12 cellular contexts compared by ENCODE assay signal in the genomic region with DNA sequence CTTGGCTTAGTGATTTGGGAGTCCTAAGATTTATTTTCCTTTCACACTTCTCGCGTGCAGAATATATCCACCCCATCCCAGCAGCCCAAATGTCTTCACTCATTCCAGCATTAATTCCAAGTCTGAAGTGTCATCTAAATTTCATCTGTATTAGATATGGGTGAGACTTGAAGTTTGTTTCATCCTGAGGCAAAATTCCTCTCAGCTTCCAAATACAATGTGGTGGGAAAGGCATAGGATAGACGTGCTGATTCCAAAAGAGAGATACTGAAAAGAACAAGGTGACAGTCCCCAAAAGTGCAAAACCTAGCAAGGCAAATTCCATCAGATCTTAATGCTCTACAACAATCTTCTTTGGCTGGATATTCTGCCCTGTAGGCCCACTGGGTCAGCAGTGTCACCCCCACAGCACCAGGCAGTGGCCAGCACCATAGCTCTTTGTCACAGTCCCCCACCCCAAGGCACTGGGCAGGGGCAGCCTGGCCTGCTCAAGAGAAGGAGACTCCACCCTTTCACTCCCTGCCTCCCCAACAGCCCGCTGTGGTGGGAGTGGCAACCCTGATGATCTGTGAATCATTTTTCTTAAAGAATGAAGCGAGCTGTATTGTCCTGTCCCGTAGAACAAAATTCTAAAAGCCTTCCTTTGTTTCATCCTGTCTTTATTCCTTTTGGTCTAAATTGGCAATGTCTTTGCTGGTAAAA. TPM values are rescaled to one million over a fixed set of nuclear protein-coding genes. Genes with fewer than 3 reads are reported as not detected.
DNase-seq lines count a peak whose midpoint lies in the region; ATAC-seq, FAIRE-seq and TF ChIP-seq lines count a peak whose summit lies in the region.
"Had no signal": no experiment of that assay in that cellular context is flagged by ENCODE, and none has a peak within 500 bp of the region (broad histone marks: within the 10 kb centered on the region; RNA-seq: fewer than 3 reads in every experiment).

No MANE protein-coding gene starts in this region.

- H3K9ac ChIP-seq in astrocyte (ENCODE audit: low read length) (no peak overlapping the region), mesendoderm (ENCODE audit: low read length) (peak overlapping the region; percentile 47)

- H3K4ac ChIP-seq in mesendoderm (ENCODE audit: low read depth, low read length) = peak overlapping the region; percentile 66

- H3K23ac ChIP-seq in mesendoderm (ENCODE audit: low read length) = no peak overlapping the region

- H3K9me3 ChIP-seq in astrocyte (ENCODE audit: insufficient read depth, low read depth, low read length) = no peaks in the 10 kb centered on the region

- H3K18ac ChIP-seq in mesendoderm (ENCODE audit: low read length) = peak overlapping the region; percentile 57

- H3K4me3 Mint-ChIP-seq in IgD-negative memory B cell (peak overlapping the region in 2 of 4 donors; percentile 40 to 73), astrocyte (ENCODE audit: unreplicated experiment) (no peak overlapping the region), type B pancreatic cell (peak overlapping the region; percentile 28)
- no peak overlapping the region for H3K4me3 Mint-ChIP-seq in natural killer cell treated with Interleukin-12 subunit alpha and Interleukin-12 subunit beta and Interleukin-15 and Interleukin-18, amount 100 ng/mL, for 72 hours

- H3K4me1 Mint-ChIP-seq in IgD-negative memory B cell (peaks cover 39 to 47% (median 46%) of the 10 kb centered on the region in 3 donors), astrocyte (ENCODE audit: low read depth, unreplicated experiment) (peaks cover 20% of the 10 kb centered on the region), type B pancreatic cell (ENCODE audit: unreplicated experiment) (peaks cover 4% of the 10 kb centered on the region)
- peaks cover 37 to 47% of the 10 kb centered on the region in 2 donors for H3K4me1 Mint-ChIP-seq in natural killer cell treated with Interleukin-12 subunit alpha and Interleukin-12 subunit beta and Interleukin-15 and Interleukin-18, amount 100 ng/mL, for 72 hours (ENCODE audit: low read depth in 2 of 2)

- peaks cover 6% of the 10 kb centered on the region for H3K36me3 Mint-ChIP-seq in IgD-negative memory B cell
- H3K36me3 Mint-ChIP-seq in astrocyte (ENCODE audit: low read depth, unreplicated experiment) = no peaks in the 10 kb centered on the region
- no peaks in the 10 kb centered on the region for H3K36me3 Mint-ChIP-seq in type B pancreatic cell
- H3K36me3 Mint-ChIP-seq in natural killer cell treated with Interleukin-12 subunit alpha and Interleukin-12 subunit beta and Interleukin-15 and Interleukin-18, amount 100 ng/mL, for 72 hours = peaks cover 14% of the 10 kb centered on the region

- H3K4me3 ChIP-seq in astrocyte (ENCODE audit: insufficient read depth, low read depth, low read length) = no peak overlapping the region
- H3K4me3 ChIP-seq in mesendoderm (ENCODE audit: low read length) = no peak overlapping the region
- H3K4me3 ChIP-seq: SK-N-MC had no signal

- H3K36me3 ChIP-seq in astrocyte (ENCODE audit: insufficient read depth, low read length) (no peaks in the 10 kb centered on the region), mesendoderm (ENCODE audit: control insufficient read depth, insufficient read depth, low read length) (no peaks in the 10 kb centered on the region)

- no peak overlapping the region for H3K27ac ChIP-seq in astrocyte (ENCODE audit: low read depth, low read length)
- H3K27ac ChIP-seq in mesendoderm (ENCODE audit: low read depth, low read length) = peak overlapping the region; percentile 99
- H3K27ac ChIP-seq: SK-N-MC had no signal

- DNase-seq in astrocyte (ENCODE audit: low read depth) (no peak), mesendoderm (peak; percentile 65), type B pancreatic cell (ENCODE audit: extremely low spot score, unreplicated experiment) (no peak), NCI-H510A treated with DMSO at 0.1 percent for 48 hours (lab: John Stamatoyannopoulos, UW) (no peak), NCI-H2029 (lab: John Stamatoyannopoulos, UW) (no peak)
- DNase-seq in natural killer cell treated with Interleukin-12 subunit alpha and Interleukin-12 subunit beta and Interleukin-15 and Interleukin-18, amount 100 ng/mL, for 72 hours (ENCODE audit: low spot score) = no peak
- DNase-seq: CD4-positive, alpha-beta T cell; DMS79; H7; NCI-H524 had no signal

- ATAC-seq in natural killer cell treated with Interleukin-12 subunit alpha and Interleukin-12 subunit beta and Interleukin-15 and Interleukin-18, amount 100 ng/mL, for 72 hours = no peak

- H2BK15ac ChIP-seq in mesendoderm (replicated peaks; ENCODE audit: low read depth) = no peak overlapping the region

- H4K20me1 ChIP-seq in astrocyte (ENCODE audit: insufficient read depth, low read length) = peaks cover 12% of the 10 kb centered on the region

- H2BK5ac ChIP-seq in mesendoderm (ENCODE audit: low read length) = peak overlapping the region; percentile 99

- peaks cover 15% of the 10 kb centered on the region for H3K4me1 ChIP-seq in astrocyte (ENCODE audit: insufficient read depth, low read length)
- H3K4me1 ChIP-seq in mesendoderm (ENCODE audit: control insufficient read depth, low read depth, low read length) = peaks cover 12% of the 10 kb centered on the region

- H4K5ac ChIP-seq in mesendoderm (ENCODE audit: low read length) = no peak overlapping the region

- TF ChIP-seq CTCF in astrocyte (IDR thresholded peaks at IDR 0.05; ENCODE audit: insufficient read depth, low read depth, low read length) = no peak
- TF ChIP-seq CTCF in type B pancreatic cell (conservative IDR thresholded peaks at IDR 0.05) = no peak

- no peak overlapping the region for H2BK120ac ChIP-seq in mesendoderm (ENCODE audit: low read depth, low read length)

- WGBS in mesendoderm (ENCODE audit: extremely low coverage, insufficient coverage, low lambda C conversion rate) = no CpG with 5 or more reads among the region's 6 CpGs

- H3K27me3 Mint-ChIP-seq in IgD-negative memory B cell (peaks cover 3% of the 10 kb centered on the region), astrocyte (ENCODE audit: low read depth, unreplicated experiment) (no peaks in the 10 kb centered on the region), type B pancreatic cell (peaks cover 33% of the 10 kb centered on the region)
- H3K27me3 Mint-ChIP-seq in natural killer cell treated with Interleukin-12 subunit alpha and Interleukin-12 subunit beta and Interleukin-15 and Interleukin-18, amount 100 ng/mL, for 72 hours = no peaks in the 10 kb centered on the region
- H3K27me3 Mint-ChIP-seq: CD4-positive, alpha-beta T cell had no signal

- peak overlapping the region; percentile 90 for H3K56ac ChIP-seq in mesendoderm (ENCODE audit: low read length)

- H4K8ac ChIP-seq in mesendoderm (ENCODE audit: low read depth, low read length) = peak overlapping the region; percentile 87

- H2AK5ac ChIP-seq in mesendoderm (ENCODE audit: low read length) = peak overlapping the region; percentile 31

- H3K27ac Mint-ChIP-seq in IgD-negative memory B cell (peak overlapping the region; percentile 14 to 88 (median 56)), astrocyte (ENCODE audit: unreplicated experiment) (no peak overlapping the region), type B pancreatic cell (no peak overlapping the region)
- H3K27ac Mint-ChIP-seq in natural killer cell treated with Interleukin-12 subunit alpha and Interleukin-12 subunit beta and Interleukin-15 and Interleukin-18, amount 100 ng/mL, for 72 hours = peak overlapping the region in 1 of 2 donors; percentile 39

- no peaks in the 10 kb centered on the region for H3K79me1 ChIP-seq in mesendoderm (ENCODE audit: low read length)

- no peak overlapping the region for H2AFZ ChIP-seq in astrocyte (ENCODE audit: low read depth, low read length)

- no peak for FAIRE-seq in astrocyte (lab: Jason Lieb, UNC)

- peak overlapping the region; percentile 10 for H3K4me2 ChIP-seq in astrocyte (ENCODE audit: low read length)
- no peak overlapping the region for H3K4me2 ChIP-seq in mesendoderm (ENCODE audit: low read length)

- H3K9me3 Mint-ChIP-seq in IgD-negative memory B cell = peaks cover 0 to 2% (median 0%) of the 10 kb centered on the region in 3 donors
- peaks cover 2% of the 10 kb centered on the region for H3K9me3 Mint-ChIP-seq in astrocyte (ENCODE audit: unreplicated experiment)
- H3K9me3 Mint-ChIP-seq in type B pancreatic cell = no peaks in the 10 kb centered on the region
- H3K9me3 Mint-ChIP-seq in natural killer cell treated with Interleukin-12 subunit alpha and Interleukin-12 subunit beta and Interleukin-15 and Interleukin-18, amount 100 ng/mL, for 72 hours = no peaks in the 10 kb centered on the region
- H3K9me3 Mint-ChIP-seq: CD4-positive, alpha-beta T cell had no signal

- no peaks in the 10 kb centered on the region for H3K27me3 ChIP-seq in astrocyte (ENCODE audit: insufficient read depth, low read length)
- no peaks in the 10 kb centered on the region for H3K27me3 ChIP-seq in mesendoderm (ENCODE audit: insufficient read depth, low read length, poor library complexity)

- peaks cover 24% of the 10 kb centered on the region for H3K79me2 ChIP-seq in astrocyte (ENCODE audit: insufficient read depth, low read length)
- peaks cover 21% of the 10 kb centered on the region for H3K79me2 ChIP-seq in mesendoderm (ENCODE audit: control insufficient read depth, insufficient read depth, low read length)

RNA-seq across cellular contexts. Expression of a gene that starts 2.7 kb away (rescaled TPM):
- polyA plus RNA-seq in IgD-negative memory B cell = 45.1 TPM
- total RNA-seq in astrocyte (316 and 332 TPM in 2 replicates), type B pancreatic cell (ENCODE audit: low replicate concordance) (9.3 and 15.8 TPM in 2 replicates)
- polyA plus RNA-seq in mesendoderm (2013, experiment 1 of 2) = 126 TPM
- 123 TPM for polyA plus RNA-seq in mesendoderm (2013, experiment 2 of 2)
- total RNA-seq in natural killer cell treated with Interleukin-12 subunit alpha and Interleukin-12 subunit beta and Interleukin-15 and Interleukin-18, amount 100 ng/mL, for 72 hours = 100 to 1,000 TPM; 358 to 384 TPM

Comparison
In these comparisons a context has a peak if more than half of its experiments do, and no peak if none do; other contexts are left out.
1. H3K27ac Mint-ChIP-seq: peak in IgD-negative memory B cell (3 of 3); none in astrocyte (single experiment) and type B pancreatic cell (single experiment).
2. RNA of a gene that starts 2.7 kb away (total RNA-seq): 358 to 384 TPM in natural killer cell treated with Interleukin-12 subunit alpha and Interleukin-12 subunit beta and Interleukin-15 and Interleukin-18, amount 100 ng/mL, for 72 hours and 316 to 332 TPM in astrocyte; 9.3 to 15.8 TPM in type B pancreatic cell; every median in the first group is over 10 times any median in the second.